8 cellular contexts compared by ENCODE assay signal in the genomic region with DNA sequence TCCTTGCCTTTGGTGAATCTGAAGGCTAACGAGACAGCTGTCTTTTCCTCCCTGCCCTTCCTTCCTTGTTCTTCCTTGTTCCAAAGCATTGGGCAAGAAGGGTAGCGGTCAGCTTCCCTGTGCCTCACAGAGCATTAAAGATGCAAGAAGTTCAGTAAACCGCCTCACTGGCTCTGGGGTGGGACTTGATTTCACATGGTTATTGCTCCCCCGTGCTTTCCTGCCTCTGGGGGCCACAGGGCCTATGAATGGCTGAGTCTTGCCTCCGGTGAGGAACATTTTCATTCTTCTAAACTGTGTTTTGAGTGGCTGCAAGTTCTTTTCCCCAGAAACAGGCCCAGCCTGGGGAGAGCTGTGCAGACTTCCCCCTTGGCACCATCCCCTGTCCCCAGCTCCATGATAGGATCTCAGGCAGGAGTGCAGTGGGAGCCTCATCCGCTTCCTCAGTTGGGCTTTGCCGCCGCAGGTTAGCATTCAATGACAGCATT. TPM values are rescaled to one million over a fixed set of nuclear protein-coding genes. Genes with fewer than 3 reads are reported as not detected.
A peak's percentile ranks its signal among the peaks of the same experiment; 100 is the strongest.
DNase-seq lines count a peak whose midpoint lies in the region; ATAC-seq and TF ChIP-seq lines count a peak whose summit lies in the region.

No MANE protein-coding gene starts in this region.

- H3K27ac ChIP-seq in CD8-positive, alpha-beta T cell (ENCODE audit: low read depth, low read length) = peak overlapping the region; percentile 44
- H3K27ac ChIP-seq in OCI-LY3 (ENCODE audit: low read length) = no peak overlapping the region
- no peak overlapping the region for H3K27ac ChIP-seq in endodermal cell (ENCODE audit: low read depth, low read length)

- H3K4me3 ChIP-seq in CD8-positive, alpha-beta T cell (ENCODE audit: low read depth, low read length) = peak overlapping the region; percentile 49
- peak overlapping the region; percentile 96 for H3K4me3 ChIP-seq in OCI-LY3 (ENCODE audit: low read length)
- peak overlapping the region; percentile 97 for H3K4me3 ChIP-seq in endodermal cell (ENCODE audit: low read length)

- peak overlapping the region; percentile 94 for H3K27ac Mint-ChIP-seq in CD8-positive, alpha-beta T cell
- peak overlapping the region; percentile 59 for H3K27ac Mint-ChIP-seq in endodermal cell

- H3K4me1 ChIP-seq in CD8-positive, alpha-beta T cell (ENCODE audit: insufficient read depth, low read length) = peaks cover 59% of the 10 kb centered on the region
- peaks cover 56% of the 10 kb centered on the region for H3K4me1 ChIP-seq in OCI-LY3 (ENCODE audit: low read length)
- peaks cover 15% of the 10 kb centered on the region for H3K4me1 ChIP-seq in endodermal cell (ENCODE audit: control insufficient read depth, insufficient read depth, low read length)

- intact Hi-C loops in CD8-positive, alpha-beta T cell (cut with DNase I, micrococcal nuclease) = loop anchor here (1.0 to 10.0 kb wide), 4 partner anchors 24 to 632 kb away; a partner anchor contains a TSS

- peak overlapping the region; percentile 98 for H3K4me2 ChIP-seq in OCI-LY3 (ENCODE audit: low read length)

- H3K9me3 Mint-ChIP-seq in CD8-positive, alpha-beta T cell = no peaks in the 10 kb centered on the region
- H3K9me3 Mint-ChIP-seq in endodermal cell = no peaks in the 10 kb centered on the region

- H2AFZ ChIP-seq in OCI-LY3 (ENCODE audit: low read depth, low read length) = no peak overlapping the region

- H3K9ac ChIP-seq in OCI-LY3 (ENCODE audit: low read length) = peak overlapping the region; percentile 90
- H3K9ac ChIP-seq in endodermal cell (ENCODE audit: extremely low read depth, low read length, poor library complexity, severe bottlenecking) = peak overlapping the region; percentile 76

- POLR2A ChIA-PET in CD8-positive, alpha-beta T cell (lab: Charles Lee) = interaction anchor here (0.8 to 1.5 kb wide), 7 partner anchors 10 to 232 kb away, joined by 3 to 8 read pairs (median 4); a partner anchor contains a TSS

- no peak for TF ChIP-seq CTCF in CD8-positive, alpha-beta T cell (IDR thresholded peaks at IDR 0.05)
- TF ChIP-seq CTCF in OCI-LY3 (IDR thresholded peaks at IDR 0.05; ENCODE audit: low read depth, low read length) (no peak), endodermal cell (conservative IDR thresholded peaks at IDR 0.05) (no peak)

- peaks cover 6% of the 10 kb centered on the region for H3K36me3 Mint-ChIP-seq in CD8-positive, alpha-beta T cell
- no peaks in the 10 kb centered on the region for H3K36me3 Mint-ChIP-seq in endodermal cell (ENCODE audit: low read depth)

- 55 to 60% methylated on average over 6 to 8 of the region's 8 CpGs for whole genome bisulfite sequencing in endodermal cell (ENCODE audit: insufficient coverage in 1 of 2, insufficient read length in 1 of 2), 2 experiments

- peak overlapping the region; percentile 94 for H3K4me3 Mint-ChIP-seq in CD8-positive, alpha-beta T cell
- H3K4me3 Mint-ChIP-seq in endodermal cell = peak overlapping the region; percentile 87

- peaks cover 80% of the 10 kb centered on the region for H3K4me1 Mint-ChIP-seq in CD8-positive, alpha-beta T cell (ENCODE audit: low read depth)
- peaks cover 68% of the 10 kb centered on the region for H3K4me1 Mint-ChIP-seq in endodermal cell

- H3K36me3 ChIP-seq in CD8-positive, alpha-beta T cell (ENCODE audit: insufficient read depth, low read length) = no peaks in the 10 kb centered on the region
- peaks cover 2% of the 10 kb centered on the region for H3K36me3 ChIP-seq in OCI-LY3 (replicated peaks; ENCODE audit: low read depth, low read length)
- peaks cover 9% of the 10 kb centered on the region for H3K36me3 ChIP-seq in endodermal cell (ENCODE audit: control insufficient read depth, insufficient read depth, low read length)

- DNase-seq in CD8-positive, alpha-beta T cell = peak in 1 of 7 experiments; percentile 14
- DNase-seq in endodermal cell (no peak), myocyte (ENCODE audit: low read depth) (peak; percentile 41), DMS53 treated with DMSO at 0.1 percent for 48 hours (lab: John Stamatoyannopoulos, UW; ENCODE audit: unreplicated experiment) (no peak), NCI-H446 (lab: John Stamatoyannopoulos, UW) (no peak), SHP77 (lab: John Stamatoyannopoulos, UW) (no peak)
- DNase-seq in central memory CD4-positive, alpha-beta T cell = no peak

- no peaks in the 10 kb centered on the region for H3K9me3 ChIP-seq in CD8-positive, alpha-beta T cell (ENCODE audit: low read length)
- no peaks in the 10 kb centered on the region for H3K9me3 ChIP-seq in OCI-LY3 (ENCODE audit: insufficient read depth, low read length)
- no peaks in the 10 kb centered on the region for H3K9me3 ChIP-seq in endodermal cell (ENCODE audit: control insufficient read depth, low read length)

- no peaks in the 10 kb centered on the region for H3K27me3 ChIP-seq in CD8-positive, alpha-beta T cell (ENCODE audit: insufficient read depth, low read length)
- H3K27me3 ChIP-seq in OCI-LY3 (ENCODE audit: low read depth, low read length) (no peaks in the 10 kb centered on the region), endodermal cell (ENCODE audit: control insufficient read depth, insufficient read depth, low read length, poor library complexity, severe bottlenecking) (no peaks in the 10 kb centered on the region)

- ATAC-seq in CD8-positive, alpha-beta T cell = no peak

- peaks cover 63% of the 10 kb centered on the region for H3K79me2 ChIP-seq in OCI-LY3 (ENCODE audit: low read length)

- peaks cover 51% of the 10 kb centered on the region for H4K20me1 ChIP-seq in OCI-LY3 (ENCODE audit: insufficient read depth, low read length)

- CTCF ChIA-PET in CD8-positive, alpha-beta T cell (lab: Charles Lee) = interaction anchor here (0.8 to 13.7 kb wide), 14 partner anchors 9 to 113 kb away, joined by 3 to 175 read pairs (median 3); a partner anchor contains a TSS

- no peaks in the 10 kb centered on the region for H3K27me3 Mint-ChIP-seq in CD8-positive, alpha-beta T cell (ENCODE audit: low read depth)
- H3K27me3 Mint-ChIP-seq in endodermal cell (ENCODE audit: insufficient read depth) = no peaks in the 10 kb centered on the region

RNA-seq across cellular contexts. Expression of a gene that starts 1.5 kb away (rescaled TPM):
- 10 to 100 TPM; 48.7 to 54.4 TPM for total RNA-seq in CD8-positive, alpha-beta T cell
- total RNA-seq in endodermal cell = 10 to 100 TPM; 22.8 to 27.7 TPM
- polyA plus RNA-seq in endodermal cell (2013, experiment 1 of 2) = 11.8 TPM
- polyA plus RNA-seq in endodermal cell (2013, experiment 2 of 2) = 12.1 TPM
- 12.3 and 16.2 TPM in 2 replicates for total RNA-seq in myocyte
- 11.3 TPM for polyA plus RNA-seq in myocyte (2012)
